Comparison of ENCODE assay signal across 20 cellular contexts in genomic region chrX:121781991-121782390, GRCh38.
"Had no signal": no experiment of that assay in that cellular context is flagged by ENCODE, and none has a peak within 500 bp of the region (broad histone marks: within the 10 kb centered on the region; RNA-seq: fewer than 3 reads in every experiment).

No MANE protein-coding gene starts in this region.

- ATAC-seq: mucosa of descending colon; natural killer cell treated with Interleukin-12 subunit alpha and Interleukin-12 subunit beta and Interleukin-15 and Interleukin-18, amount 100 ng/mL, for 72 hours; pancreas; right lobe of liver; stimulated activated naive B cell treated with anti-CD40 and anti-IgM and Interleukin-4, amounts not matched to agents 10 μg/mL and 1 μg/mL and 100 μg/mL, for 72 hours had no signal

- H3K4me3 ChIP-seq: dorsolateral prefrontal cortex, esophagus muscularis mucosa, lung, mucosa of descending colon, pancreas, right lobe of liver, transverse colon, upper lobe of right lung, uterus had no signal

- DNase-seq: dorsolateral prefrontal cortex; effector CD4-positive, alpha-beta T cell; head of caudate nucleus; mesenchymal stem cell; mucosa of descending colon; naive B cell; pancreas; right lobe of liver; small intestine; stimulated activated CD4-positive, alpha-beta T cell treated with anti-CD3 and anti-CD28 coated beads, Interleukin-15, amount 100 ng/mL, for 24 hours; stimulated activated CD4-positive, alpha-beta T cell treated with anti-CD3 and anti-CD28 coated beads, Interleukin-2, amount 100 ng/mL, for 48 hours; stimulated activated naive B cell treated with anti-CD40 and anti-IgM and Interleukin-4, amounts not matched to agents 10 μg/mL and 1 μg/mL and 100 μg/mL, for 72 hours; transverse colon; upper lobe of right lung; uterus had no signal

- H3K27ac ChIP-seq: dorsolateral prefrontal cortex, epithelial cell of prostate, esophagus muscularis mucosa, neutrophil, pancreas, right lobe of liver, transverse colon, upper lobe of right lung, uterus had no signal
